ENCODE assay signal across 14 cellular contexts in the genomic region with DNA sequence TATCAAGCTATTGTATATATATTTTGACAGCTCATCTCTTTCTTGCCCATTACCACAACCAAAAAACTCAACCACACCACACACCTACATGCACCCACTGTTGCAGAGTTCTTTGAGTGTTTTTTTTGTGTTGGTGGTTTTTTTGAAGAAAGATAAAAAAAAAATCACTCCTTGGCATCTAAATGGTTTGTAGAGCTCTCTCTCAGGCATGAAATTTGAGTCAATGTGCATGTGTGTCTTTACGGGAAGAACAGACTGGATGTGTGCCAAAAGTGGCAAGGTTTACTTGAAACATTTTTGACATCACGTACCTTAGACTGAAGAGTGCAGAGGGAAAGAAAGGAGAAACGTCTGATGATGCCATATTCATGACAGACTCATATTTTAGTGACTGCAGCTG.
DNase-seq lines count a peak whose midpoint lies in the region; ATAC-seq and TF ChIP-seq lines count a peak whose summit lies in the region.
"Had no signal": no experiment of that assay in that cellular context is flagged by ENCODE, and none has a peak within 500 bp of the region (broad histone marks: within the 10 kb centered on the region; RNA-seq: fewer than 3 reads in every experiment).

No MANE protein-coding gene starts in this region.

- ATAC-seq in stimulated activated effector memory CD8-positive, alpha-beta T cell treated with anti-CD3 and anti-CD28 coated beads, Interleukin-12 subunit alpha, Interleukin-12 subunit beta, amount 100 ng/mL, for 72 hours, result peak; percentile 62

- TF ChIP-seq CTCF in chondrocyte (IDR thresholded peaks at IDR 0.05), result no peak

- H3K4me3 Mint-ChIP-seq in chondrocyte (ENCODE audit: unreplicated experiment), result no peak overlapping the region
- no peak overlapping the region for H3K4me3 Mint-ChIP-seq in stimulated activated effector memory CD8-positive, alpha-beta T cell treated with anti-CD3 and anti-CD28 coated beads, Interleukin-12 subunit alpha, Interleukin-12 subunit beta, amount 100 ng/mL, for 72 hours
- H3K4me3 Mint-ChIP-seq: activated T-cell treated with anti-CD3 and anti-CD28 coated beads, Interleukin-2, amount 50 U/mL, for 24 hours had no signal

- peak overlapping the region; percentile 24 for H3K27ac Mint-ChIP-seq in chondrocyte (ENCODE audit: unreplicated experiment)
- H3K27ac Mint-ChIP-seq in stimulated activated effector memory CD8-positive, alpha-beta T cell treated with anti-CD3 and anti-CD28 coated beads, Interleukin-12 subunit alpha, Interleukin-12 subunit beta, amount 100 ng/mL, for 72 hours, result no peak overlapping the region
- H3K27ac Mint-ChIP-seq: activated T-cell treated with anti-CD3 and anti-CD28 coated beads, Interleukin-2, amount 50 U/mL, for 24 hours had no signal

- peaks cover 4% of the 10 kb centered on the region for H3K27me3 Mint-ChIP-seq in chondrocyte (ENCODE audit: low read depth)

- DNase-seq in NCI-H2227 (lab: John Stamatoyannopoulos, UW; ENCODE audit: unreplicated experiment) (peak; percentile 21), NCI-H2227 treated with DMSO at 0.1 percent for 48 hours (lab: John Stamatoyannopoulos, UW) (no peak), NCI-H2196 (lab: John Stamatoyannopoulos, UW; ENCODE audit: unreplicated experiment) (peak; percentile 58), chondrocyte (ENCODE audit: low spot score) (no peak), NCI-H1092 (lab: John Stamatoyannopoulos, UW) (no peak), UCSD-AML1 (lab: John Stamatoyannopoulos, UW; ENCODE audit: unreplicated experiment) (no peak), NCI-H446 (lab: John Stamatoyannopoulos, UW) (no peak)
- DNase-seq in stimulated activated effector memory CD8-positive, alpha-beta T cell treated with anti-CD3 and anti-CD28 coated beads, Interleukin-12 subunit alpha, Interleukin-12 subunit beta, amount 100 ng/mL, for 72 hours (ENCODE audit: low spot score in 2 of 2), result no peak
- DNase-seq: activated CD4-positive, alpha-beta T cell treated with anti-CD3 and anti-CD28 coated beads for 1 hour; activated T-cell treated with anti-CD3 and anti-CD28 coated beads, Interleukin-2, amount 50 U/mL, for 24 hours; amniotic stem cell; dorsolateral prefrontal cortex; mesenchymal stem cell; NCI-H1694 treated with DMSO at 0.1 percent for 48 hours had no signal

- H3K36me3 Mint-ChIP-seq in chondrocyte (ENCODE audit: low read depth), result no peaks in the 10 kb centered on the region
- H3K36me3 Mint-ChIP-seq in stimulated activated effector memory CD8-positive, alpha-beta T cell treated with anti-CD3 and anti-CD28 coated beads, Interleukin-12 subunit alpha, Interleukin-12 subunit beta, amount 100 ng/mL, for 72 hours, result no peaks in the 10 kb centered on the region

- peaks cover 6% of the 10 kb centered on the region for H3K4me1 Mint-ChIP-seq in chondrocyte (ENCODE audit: low read depth)
- H3K4me1 Mint-ChIP-seq in stimulated activated effector memory CD8-positive, alpha-beta T cell treated with anti-CD3 and anti-CD28 coated beads, Interleukin-12 subunit alpha, Interleukin-12 subunit beta, amount 100 ng/mL, for 72 hours, result no peaks in the 10 kb centered on the region

- no peaks in the 10 kb centered on the region for H3K9me3 Mint-ChIP-seq in chondrocyte (ENCODE audit: low read depth)
- no peaks in the 10 kb centered on the region for H3K9me3 Mint-ChIP-seq in stimulated activated effector memory CD8-positive, alpha-beta T cell treated with anti-CD3 and anti-CD28 coated beads, Interleukin-12 subunit alpha, Interleukin-12 subunit beta, amount 100 ng/mL, for 72 hours
- H3K9me3 Mint-ChIP-seq: activated T-cell treated with anti-CD3 and anti-CD28 coated beads, Interleukin-2, amount 50 U/mL, for 24 hours had no signal

Comparison
In these comparisons a context has a peak if more than half of its experiments do, and no peak if none do; other contexts are left out.
1. DNase-seq: peak in NCI-H2227 (single experiment) and NCI-H2196 (single experiment); none in NCI-H2227 treated with DMSO at 0.1 percent for 48 hours (single experiment), chondrocyte (single experiment), stimulated activated effector memory CD8-positive, alpha-beta T cell treated with anti-CD3 and anti-CD28 coated beads, Interleukin-12 subunit alpha, Interleukin-12 subunit beta, amount 100 ng/mL, for 72 hours (0 of 2), NCI-H1092 (single experiment), UCSD-AML1 (single experiment) and NCI-H446 (0 of 2).